ENCODE assay signal across 9 cellular contexts in the genomic region with DNA sequence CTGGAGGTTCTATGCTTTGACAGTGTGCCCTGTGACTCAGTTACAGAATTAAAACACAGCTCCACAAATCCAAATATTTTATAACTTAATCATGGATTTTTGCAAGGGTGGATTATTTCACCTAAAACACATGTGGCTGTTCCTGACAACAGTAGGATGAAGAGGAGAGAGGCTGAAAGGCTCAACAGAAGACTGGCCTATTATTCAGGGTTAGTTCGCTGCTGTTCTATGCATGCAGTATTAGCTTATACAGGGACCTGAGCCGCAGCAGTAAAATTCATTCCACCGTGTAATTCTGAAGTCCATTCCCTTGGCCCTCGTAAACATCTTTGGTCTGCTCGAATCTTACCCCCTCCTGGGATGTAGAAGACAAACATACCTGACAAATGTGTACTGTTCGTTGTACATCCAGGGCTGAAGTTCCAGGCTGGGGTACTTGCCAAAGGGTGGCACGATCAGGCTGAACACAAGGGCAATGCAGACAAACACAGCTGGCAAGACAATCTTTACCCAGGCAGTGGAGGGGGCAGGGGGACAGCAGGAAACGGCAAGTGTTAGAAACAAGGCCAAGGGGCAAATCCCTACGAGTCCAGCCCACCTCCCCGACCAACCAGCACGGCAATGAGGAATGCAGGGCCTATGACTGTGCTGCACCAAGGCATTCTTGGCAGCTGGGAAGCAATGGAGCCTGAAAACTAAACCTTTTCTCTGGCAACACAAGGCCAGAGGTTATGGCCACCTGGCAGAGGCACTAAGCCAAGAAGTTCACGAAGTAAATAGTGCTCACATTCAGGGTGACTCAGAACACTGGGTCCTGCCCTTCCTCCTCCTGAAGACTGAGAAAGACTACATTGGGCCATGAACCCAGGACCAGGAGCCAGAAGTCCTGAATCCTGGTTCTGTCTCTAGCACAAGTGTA. TPM values are rescaled to one million over a fixed set of nuclear protein-coding genes. Genes with fewer than 3 reads are reported as not detected.
A peak's percentile ranks its signal among the peaks of the same experiment; 100 is the strongest.
DNase-seq lines count a peak whose midpoint lies in the region; ATAC-seq, FAIRE-seq and TF ChIP-seq lines count a peak whose summit lies in the region.
"Had no signal": no experiment of that assay in that cellular context is flagged by ENCODE, and none has a peak within 500 bp of the region (broad histone marks: within the 10 kb centered on the region; RNA-seq: fewer than 3 reads in every experiment).

No MANE protein-coding gene starts in this region.

- no peak for TF ChIP-seq CTCF in RWPE2 (IDR thresholded peaks at IDR 0.05; ENCODE audit: poor library complexity, severe bottlenecking)
- no peak for TF ChIP-seq CTCF in foreskin keratinocyte (conservative IDR thresholded peaks at IDR 0.05)
- no peak for TF ChIP-seq CTCF in sigmoid colon (IDR thresholded peaks at IDR 0.05)
- TF ChIP-seq CTCF in spleen (IDR thresholded peaks at IDR 0.05 in 8 of 11, conservative IDR thresholded peaks at IDR 0.05 in 3 of 11) = no peak

- TF ChIP-seq POLR2A in H54 (IDR thresholded peaks at IDR 0.05; ENCODE audit: low read depth, low read length) (no peak), sigmoid colon (IDR thresholded peaks at IDR 0.05) (no peak), spleen (IDR thresholded peaks at IDR 0.05) (no peak)

- FAIRE-seq in H54 (lab: Jason Lieb, UNC) = peak; percentile 90
- FAIRE-seq: TTC549 had no signal

- WGBS in sigmoid colon, 2 donors = 18 to 65% methylated on average over 12 of the region's 12 CpGs
- 84 to 90% (median 88%) methylated on average over 12 of the region's 12 CpGs for WGBS in spleen, 5 donors

- no peak for TF ChIP-seq EP300 in sigmoid colon (IDR thresholded peaks at IDR 0.05)

- ATAC-seq in RWPE2 (ENCODE audit: low read depth) (peak; percentile 87), foreskin keratinocyte (peak; percentile 67), GM19023 (IDR thresholded peaks at IDR 0.05; ENCODE audit: unreplicated experiment) (no peak), GM19035 (IDR thresholded peaks at IDR 0.05; ENCODE audit: unreplicated experiment) (no peak)

- intact Hi-C loops in sigmoid colon (cut with DNase I) (no loop called here), spleen (cut with DNase I; ENCODE audit: low total_unique reads) (no loop called here)

- H3K27me3 ChIP-seq in RWPE2 (ENCODE audit: insufficient read depth, poor library complexity, severe bottlenecking) = no peaks in the 10 kb centered on the region
- H3K27me3 ChIP-seq in foreskin keratinocyte = no peaks in the 10 kb centered on the region
- no peaks in the 10 kb centered on the region for H3K27me3 ChIP-seq in sigmoid colon
- no peaks in the 10 kb centered on the region for H3K27me3 ChIP-seq in spleen (replicated peaks in 1 of 7)

- peaks cover 28% of the 10 kb centered on the region for H3K36me3 ChIP-seq in RWPE2 (ENCODE audit: low read depth)
- H3K36me3 ChIP-seq in sigmoid colon = peaks cover 66 to 100% (median 81%) of the 10 kb centered on the region in 4 donors
- peaks cover 3 to 100% (median 41%) of the 10 kb centered on the region in 6 donors for H3K36me3 ChIP-seq in spleen

- H3K4me3 ChIP-seq in RWPE2 (ENCODE audit: severe bottlenecking) (no peak overlapping the region), sigmoid colon (no peak overlapping the region), spleen (no peak overlapping the region)

- H3K4me1 ChIP-seq in RWPE2 (ENCODE audit: insufficient read depth, poor library complexity, severe bottlenecking) (peaks cover 18% of the 10 kb centered on the region), foreskin keratinocyte (no peaks in the 10 kb centered on the region), sigmoid colon (peaks cover 0 to 22% (median 16%) of the 10 kb centered on the region in 4 donors), spleen (no peaks in the 10 kb centered on the region)

- H3K9me3 ChIP-seq in RWPE2 (ENCODE audit: severe bottlenecking) (no peaks in the 10 kb centered on the region), sigmoid colon (no peaks in the 10 kb centered on the region), spleen (no peaks in the 10 kb centered on the region)

- peak overlapping the region; percentile 22 for H3K27ac ChIP-seq in RWPE2 (ENCODE audit: poor library complexity, severe bottlenecking)
- no peak overlapping the region for H3K27ac ChIP-seq in foreskin keratinocyte
- peak overlapping the region in 3 of 4 donors; percentile 9 to 37 (median 25) for H3K27ac ChIP-seq in sigmoid colon
- H3K27ac ChIP-seq in spleen = no peak overlapping the region

- peak; percentile 42 for DNase-seq in H54 (ENCODE audit: insufficient read length, low spot score)
- DNase-seq in RWPE2 (ENCODE audit: low spot score) = no peak
- DNase-seq in foreskin keratinocyte = peak; percentile 16 to 33
- no peak for DNase-seq in sigmoid colon
- no peak for DNase-seq in spleen
- DNase-seq in OCI-M1 (lab: John Stamatoyannopoulos, UW) = no peak

RNA-seq across cellular contexts. Expression of a gene that starts 46.8 kb away (rescaled TPM):
- total RNA-seq in foreskin keratinocyte = 0.21 and 0.44 TPM in 2 replicates
- 0.18 and 0.28 TPM in 2 replicates for polyA plus RNA-seq in foreskin keratinocyte
- 1 to 10 TPM in 3 of 4 donors, under 1 TPM in 1; 0.83 to 2.3 (median 1.5) TPM for total RNA-seq in sigmoid colon
- 1 to 10 TPM in 1 of 3 donors, not detected in 2; 1.2 TPM for polyA plus RNA-seq in sigmoid colon
- total RNA-seq in spleen = 1 to 10 TPM; 1.9 to 4.8 (median 4.3) TPM
- polyA plus RNA-seq in spleen = 1 to 10 TPM; 2.2 to 3.3 (median 2.8) TPM

Comparison
In these comparisons a context has a peak if more than half of its experiments do, and no peak if none do; other contexts are left out.
1. DNase-seq: peak in H54 (single experiment) and foreskin keratinocyte (2 of 2); none in RWPE2 (single experiment), sigmoid colon (single experiment), spleen (single experiment) and OCI-M1 (single experiment).
2. ATAC-seq: peak in RWPE2 (single experiment) and foreskin keratinocyte (single experiment); none in GM19023 (single experiment) and GM19035 (single experiment).
3. H3K27ac ChIP-seq: peak in RWPE2 (single experiment) and sigmoid colon (3 of 4); none in foreskin keratinocyte (single experiment) and spleen (0 of 8).